Comparison of ENCODE assay signal across 8 cellular contexts in genomic region chr1:11099310-11100148, GRCh38. TPM values are rescaled to one million over a fixed set of nuclear protein-coding genes. Genes with fewer than 3 reads are reported as not detected.
A peak's percentile ranks its signal among the peaks of the same experiment; 100 is the strongest.
DNase-seq lines count a peak whose midpoint lies in the region; ATAC-seq and TF ChIP-seq lines count a peak whose summit lies in the region.

Gene EXOSC10, minus strand, starts transcription at chr1:11099869. Its CDS starts 38 bp downstream, at chr1:11099831.

- peaks cover 13% of the 10 kb centered on the region for H3K4me1 Mint-ChIP-seq in type B pancreatic cell (ENCODE audit: unreplicated experiment)

- H3K27me3 Mint-ChIP-seq in type B pancreatic cell, result no peaks in the 10 kb centered on the region

- TF ChIP-seq CTCF in GM12865 (IDR thresholded peaks at IDR 0.05; ENCODE audit: insufficient read depth, low read depth, low read length, missing control alignments) (no peak), heart right ventricle (IDR thresholded peaks at IDR 0.05) (no peak), type B pancreatic cell (conservative IDR thresholded peaks at IDR 0.05) (no peak)

- ATAC-seq in HG02840 (IDR thresholded peaks at IDR 0.05; ENCODE audit: low FRiP score, unreplicated experiment), result peak; percentile 91
- peak; percentile 98 to 99 (median 99) for ATAC-seq in heart right ventricle

- peaks cover 0 to 35% (median 20%) of the 10 kb centered on the region in 9 donors for H3K36me3 ChIP-seq in heart right ventricle

- peak within 1 kb of the TSS; percentile 56 to 91 (median 86) for H3K27ac ChIP-seq in heart right ventricle

- H3K4me3 ChIP-seq in GM12865 (ENCODE audit: low read depth, low read length) (peak within 1 kb of the TSS; percentile 86), heart right ventricle (peak within 1 kb of the TSS; percentile 85 to 100 (median 95))

- no peaks in the 10 kb centered on the region for H3K9me3 Mint-ChIP-seq in type B pancreatic cell

- no peaks in the 10 kb centered on the region for H3K27me3 ChIP-seq in heart right ventricle

- H3K27ac Mint-ChIP-seq in type B pancreatic cell, result peak within 1 kb of the TSS; percentile 95

- H3K9me3 ChIP-seq in heart right ventricle, result no peaks in the 10 kb centered on the region

- no peaks in the 10 kb centered on the region for H3K36me3 Mint-ChIP-seq in type B pancreatic cell

- H3K4me3 Mint-ChIP-seq in type B pancreatic cell, result peak within 1 kb of the TSS; percentile 93

- 0% methylated on average over 78 of the region's 78 CpGs for WGBS in heart right ventricle, 2 donors

- H3K4me1 ChIP-seq in heart right ventricle, result peaks cover 4 to 19% (median 13%) of the 10 kb centered on the region in 9 donors

- intact Hi-C loops in T-helper 1 cell treated with Interleukin-12 subunit alpha and Interleukin-12 subunit beta and Interleukin-4 antibody, amounts not matched to agents 30 ng/mL and 1 ng/mL, for 36 hours (cut with micrococcal nuclease), result loop anchor here (1.0 to 2.0 kb wide), 6 partner anchors 39 to 809 kb away; partner anchors contain the start of genes DFFA, MTOR, SRM and TARDBP
- intact Hi-C loops in heart right ventricle (cut with DNase I) (loop anchor here in 3 of 10 donors (10.0 kb wide), 4 partner anchors 55 to 115 kb away; partner anchors contain the start of genes MASP2 (in 1 of the 3) and TARDBP (in 1 of the 3)), posterior cingulate gyrus (cut with DNase I) (loop anchor here (10.0 kb wide), 1 partner anchor 115 kb away; no protein-coding TSS in a partner anchor)

- peak; percentile 95 for DNase-seq in GM12865 (ENCODE audit: low read depth)
- peak; percentile 84 for DNase-seq in NCI-H146 (lab: John Stamatoyannopoulos, UW)
- DNase-seq in amniotic epithelial cell (ENCODE audit: low read depth), result peak; percentile 66
- DNase-seq in heart right ventricle, result peak; percentile 93 to 97
- DNase-seq in posterior cingulate gyrus, result peak; percentile 89 to 99 (median 94)
- DNase-seq in type B pancreatic cell (ENCODE audit: extremely low spot score, unreplicated experiment), result peak; percentile 97

RNA-seq across cellular contexts. Expression of gene EXOSC10, which starts in this region (rescaled TPM):
- 77.4 and 86.2 TPM in 2 replicates for total RNA-seq in T-helper 1 cell treated with Interleukin-12 subunit alpha and Interleukin-12 subunit beta and Interleukin-4 antibody, amounts not matched to agents 30 ng/mL and 1 ng/mL, for 36 hours
- total RNA-seq in heart right ventricle (10 to 100 TPM; 18.4 to 26.5 (median 21.4) TPM), type B pancreatic cell (ENCODE audit: low replicate concordance) (63.5 and 81.8 TPM in 2 replicates)
- 10 to 100 TPM; 20.3 to 34.7 TPM for polyA plus RNA-seq in heart right ventricle

Comparison
In these comparisons a context has a peak if more than half of its experiments do, and no peak if none do; other contexts are left out.
1. Peak in every context shown above with its lines: DNase-seq, ATAC-seq, H3K4me3 ChIP-seq and H3K27ac ChIP-seq.